In genomic region chr1:65765672-65766071, GRCh38 we compare ENCODE assay signal across 1 cellular context. TPM values are rescaled to one million over a fixed set of nuclear protein-coding genes. Genes with fewer than 3 reads are reported as not detected.
"Had no signal": no experiment of that assay in that cellular context is flagged by ENCODE, and none has a peak within 500 bp of the region (broad histone marks: within the 10 kb centered on the region; RNA-seq: fewer than 3 reads in every experiment).

No MANE protein-coding gene starts in this region.

RNA-seq across cellular contexts. Expression of gene PDE4B, which starts 27.0 kb away (rescaled TPM):
- polyA plus RNA-seq: K562 had no signal
